Comparison of ENCODE assay signal across 1 cellular context in the genomic region with DNA sequence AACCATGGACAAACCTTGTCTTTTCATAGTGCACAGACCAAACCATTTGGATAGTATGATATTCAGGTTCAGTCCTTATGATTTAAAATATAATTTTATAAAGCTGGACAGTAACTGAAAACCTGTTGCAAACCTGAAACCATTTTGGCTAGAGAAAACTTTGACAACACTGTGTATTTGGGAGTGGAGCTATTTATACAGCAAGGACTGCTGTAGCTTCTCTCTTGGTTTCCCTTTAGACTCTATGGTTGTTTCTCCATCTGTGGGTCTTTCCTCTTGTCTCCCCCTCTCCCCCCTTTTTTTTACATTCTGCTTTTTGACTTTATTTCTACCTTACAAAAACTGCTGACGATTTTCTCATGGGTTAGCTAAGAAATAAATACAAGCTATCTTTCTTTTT.
TF ChIP-seq lines count a peak whose summit lies in the region.

No MANE protein-coding gene starts in this region.

TF ChIP-seq in SK-N-SH, 30 proteins besides CTCF, POLR2A, EP300 and RAD21 (continued from another document):
- TF ChIP-seq, protein P1, sequence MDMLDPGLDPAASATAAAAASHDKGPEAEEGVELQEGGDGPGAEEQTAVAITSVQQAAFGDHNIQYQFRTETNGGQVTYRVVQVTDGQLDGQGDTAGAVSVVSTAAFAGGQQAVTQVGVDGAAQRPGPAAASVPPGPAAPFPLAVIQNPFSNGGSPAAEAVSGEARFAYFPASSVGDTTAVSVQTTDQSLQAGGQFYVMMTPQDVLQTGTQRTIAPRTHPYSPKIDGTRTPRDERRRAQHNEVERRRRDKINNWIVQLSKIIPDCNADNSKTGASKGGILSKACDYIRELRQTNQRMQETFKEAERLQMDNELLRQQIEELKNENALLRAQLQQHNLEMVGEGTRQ (IDR thresholded peaks at IDR 0.05; ENCODE audit: borderline replicate concordance, low read depth, low read length), result no peak
- TF ChIP-seq SIN3A (IDR thresholded peaks at IDR 0.05; ENCODE audit: borderline replicate concordance, low read depth, low read length) (no peak), EZH2phosphoT487 (IDR thresholded peaks at IDR 0.05; ENCODE audit: borderline replicate concordance, low read depth) (no peak), NFIC (IDR thresholded peaks at IDR 0.05; ENCODE audit: borderline replicate concordance) (no peak), RCOR1 (IDR thresholded peaks at IDR 0.05; ENCODE audit: low read length) (no peak), POLR2AphosphoS5 (IDR thresholded peaks at IDR 0.05; ENCODE audit: low read depth, low read length) (no peak), FOSL2 (IDR thresholded peaks at IDR 0.05; ENCODE audit: borderline replicate concordance, low read depth) (no peak)
- TF ChIP-seq, protein P2, sequence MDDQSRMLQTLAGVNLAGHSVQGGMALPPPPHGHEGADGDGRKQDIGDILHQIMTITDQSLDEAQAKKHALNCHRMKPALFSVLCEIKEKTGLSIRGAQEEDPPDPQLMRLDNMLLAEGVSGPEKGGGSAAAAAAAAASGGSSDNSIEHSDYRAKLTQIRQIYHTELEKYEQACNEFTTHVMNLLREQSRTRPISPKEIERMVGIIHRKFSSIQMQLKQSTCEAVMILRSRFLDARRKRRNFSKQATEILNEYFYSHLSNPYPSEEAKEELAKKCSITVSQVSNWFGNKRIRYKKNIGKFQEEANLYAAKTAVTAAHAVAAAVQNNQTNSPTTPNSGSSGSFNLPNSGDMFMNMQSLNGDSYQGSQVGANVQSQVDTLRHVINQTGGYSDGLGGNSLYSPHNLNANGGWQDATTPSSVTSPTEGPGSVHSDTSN (IDR thresholded peaks at IDR 0.05), result no peak
- TF ChIP-seq, protein P3, sequence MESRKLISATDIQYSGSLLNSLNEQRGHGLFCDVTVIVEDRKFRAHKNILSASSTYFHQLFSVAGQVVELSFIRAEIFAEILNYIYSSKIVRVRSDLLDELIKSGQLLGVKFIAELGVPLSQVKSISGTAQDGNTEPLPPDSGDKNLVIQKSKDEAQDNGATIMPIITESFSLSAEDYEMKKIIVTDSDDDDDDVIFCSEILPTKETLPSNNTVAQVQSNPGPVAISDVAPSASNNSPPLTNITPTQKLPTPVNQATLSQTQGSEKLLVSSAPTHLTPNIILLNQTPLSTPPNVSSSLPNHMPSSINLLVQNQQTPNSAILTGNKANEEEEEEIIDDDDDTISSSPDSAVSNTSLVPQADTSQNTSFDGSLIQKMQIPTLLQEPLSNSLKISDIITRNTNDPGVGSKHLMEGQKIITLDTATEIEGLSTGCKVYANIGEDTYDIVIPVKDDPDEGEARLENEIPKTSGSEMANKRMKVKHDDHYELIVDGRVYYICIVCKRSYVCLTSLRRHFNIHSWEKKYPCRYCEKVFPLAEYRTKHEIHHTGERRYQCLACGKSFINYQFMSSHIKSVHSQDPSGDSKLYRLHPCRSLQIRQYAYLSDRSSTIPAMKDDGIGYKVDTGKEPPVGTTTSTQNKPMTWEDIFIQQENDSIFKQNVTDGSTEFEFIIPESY (IDR thresholded peaks at IDR 0.05; ENCODE audit: borderline replicate concordance, low read depth), result no peak
